ENCODE assay signal across 8 cellular contexts in the genomic region with DNA sequence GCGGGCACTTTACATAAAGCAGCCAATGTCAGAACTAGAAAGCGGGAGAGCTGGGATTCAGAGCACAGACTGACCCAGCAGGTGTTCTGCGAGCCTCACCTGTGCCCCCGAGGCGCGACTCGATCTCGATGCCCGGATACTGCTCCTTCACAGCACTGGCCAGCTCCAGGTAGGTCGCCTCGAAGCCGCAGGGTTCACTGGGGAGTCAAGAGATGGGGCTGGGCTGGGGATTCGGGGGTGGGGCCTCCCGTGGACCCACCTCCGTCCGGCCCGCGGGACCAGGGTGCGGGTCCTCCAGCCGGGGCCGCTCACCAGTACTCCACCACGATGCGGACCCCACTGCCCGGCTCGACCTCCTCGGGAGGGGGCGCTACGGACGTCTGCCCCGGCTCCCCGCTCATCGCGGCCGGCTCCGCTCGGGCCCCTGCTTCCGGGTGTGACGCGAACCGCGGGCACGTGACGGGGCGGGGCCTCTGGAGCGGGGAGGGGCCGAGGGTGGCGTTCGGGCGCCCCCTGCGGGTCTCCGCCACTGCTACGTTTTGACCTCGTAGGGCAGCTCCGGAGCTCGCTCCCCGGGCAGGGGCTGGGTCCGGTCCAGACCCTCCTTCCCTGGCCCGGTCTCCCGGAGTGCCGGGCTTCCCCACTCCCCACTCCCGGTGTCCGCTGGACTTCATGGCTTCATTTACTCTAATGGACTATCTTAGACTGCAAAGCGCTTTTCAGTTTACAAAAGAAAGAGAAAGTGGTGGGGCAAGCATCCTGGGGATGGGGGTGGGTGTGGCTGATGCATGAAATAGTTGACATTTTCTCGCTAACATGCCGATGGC. TPM values are rescaled to one million over a fixed set of nuclear protein-coding genes. Genes with fewer than 3 reads are reported as not detected.
A peak's percentile ranks its signal among the peaks of the same experiment; 100 is the strongest.
DNase-seq lines count a peak whose midpoint lies in the region; ATAC-seq and TF ChIP-seq lines count a peak whose summit lies in the region.

A gene with protein sequence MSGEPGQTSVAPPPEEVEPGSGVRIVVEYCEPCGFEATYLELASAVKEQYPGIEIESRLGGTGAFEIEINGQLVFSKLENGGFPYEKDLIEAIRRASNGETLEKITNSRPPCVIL (minus strand): TSS at position 438 of the 827 bp plus-strand sequence. CDS start 37 bp downstream, at position 401.

- H3K36me3 ChIP-seq in IMR-90 (ENCODE audit: control insufficient read depth, insufficient read depth, low read length) (peaks cover 30% of the 10 kb centered on the region), PC-3 (ENCODE audit: low read depth, low read length) (no peaks in the 10 kb centered on the region), esophagus (ENCODE audit: control insufficient read depth in 2 of 2, insufficient read depth in 2 of 2, low read length in 1 of 2) (peaks cover 6 to 29% of the 10 kb centered on the region in 2 donors), muscle layer of duodenum (ENCODE audit: control insufficient read depth in 1 of 2, insufficient read depth in 2 of 2, low read length in 2 of 2) (peaks cover 17 to 22% of the 10 kb centered on the region in 2 donors)

- POLR2A ChIA-PET in IMR-90 (lab: Charles Lee; ENCODE audit: unreplicated experiment), result no interaction called here
- POLR2A ChIA-PET in PC-3 (lab: Charles Lee; ENCODE audit: unreplicated experiment), result interaction anchor here (0.6 kb wide), 1 partner anchor 944 kb away, joined by 12 read pairs; no protein-coding TSS in a partner anchor

- H3K9me3 ChIP-seq in IMR-90 (ENCODE audit: control insufficient read depth, insufficient read depth, low read length), result no peaks in the 10 kb centered on the region
- H3K9me3 ChIP-seq in PC-3 (ENCODE audit: low read length), result no peaks in the 10 kb centered on the region
- H3K9me3 ChIP-seq in esophagus (ENCODE audit: control insufficient read depth in 2 of 2, insufficient read depth in 1 of 2, low read depth in 1 of 2, low read length in 1 of 2), result no peaks in the 10 kb centered on the region
- no peaks in the 10 kb centered on the region for H3K9me3 ChIP-seq in muscle layer of duodenum (ENCODE audit: control insufficient read depth in 1 of 2, low read length in 2 of 2)

- H3K4me2 ChIP-seq in IMR-90 (ENCODE audit: low read depth, low read length) (peak within 1 kb of the TSS; percentile 95), PC-3 (ENCODE audit: low read length) (peak within 1 kb of the TSS; percentile 96)

- dilution Hi-C loops in IMR-90 (cut with HindIII; ENCODE audit: low sequenced_read_pairs, unreplicated experiment), result no loop called here

- ATAC-seq in GM21526 (IDR thresholded peaks at IDR 0.05; ENCODE audit: low FRiP score, unreplicated experiment), result peak; percentile 74
- peak; percentile 97 for ATAC-seq in IMR-90 (ENCODE audit: low read depth)
- ATAC-seq in PC-3, result peak; percentile 84

- H2AK5ac ChIP-seq in IMR-90 (ENCODE audit: low read depth, low read length), result peak within 1 kb of the TSS; percentile 84; the same call in 1 of the 2 replicates

- H3K23ac ChIP-seq in IMR-90 (ENCODE audit: low read depth, low read length), result peak within 1 kb of the TSS; percentile 90

- peak within 1 kb of the TSS; percentile 83 for H2BK5ac ChIP-seq in IMR-90 (ENCODE audit: low read depth, low read length, poor library complexity, severe bottlenecking)

- H3K9ac ChIP-seq in IMR-90 (ENCODE audit: low read depth, low read length) (peak within 1 kb of the TSS; percentile 83), PC-3 (ENCODE audit: low read length) (peak within 1 kb of the TSS; percentile 70)

- H3K9me2 ChIP-seq in PC-3 (replicated peaks; ENCODE audit: low read length), result no peaks in the 10 kb centered on the region

- H3K27ac Mint-ChIP-seq in activated T-cell treated with anti-CD3 and anti-CD28 coated beads, Interleukin-2, amount 50 U/mL, for 24 hours, result peak within 1 kb of the TSS; percentile 94

- peak within 1 kb of the TSS; percentile 83 for H2BK120ac ChIP-seq in IMR-90 (ENCODE audit: low read depth, low read length)

- DNase-seq in DMS114 treated with DMSO at 0.1 percent for 48 hours (lab: John Stamatoyannopoulos, UW; ENCODE audit: unreplicated experiment) (peak; percentile 47), IMR-90 (peak; percentile 68), PC-3 (peak; percentile 79)
- DNase-seq in activated T-cell treated with anti-CD3 and anti-CD28 coated beads, Interleukin-2, amount 50 U/mL, for 24 hours, result peak; percentile 99
- DNase-seq in stimulated activated CD8-positive, alpha-beta memory T cell treated with anti-CD3 and anti-CD28 coated beads, Interleukin-7, amount 100 ng/mL, for 4 hours (ENCODE audit: low read depth in 2 of 2), result peak; percentile 78 to 87

- peak within 1 kb of the TSS; percentile 85 to 97 for H4K8ac ChIP-seq in IMR-90 (ENCODE audit: low read depth in 2 of 2, low read length in 2 of 2)

- H3K18ac ChIP-seq in IMR-90 (ENCODE audit: low read depth, low read length), result peak within 1 kb of the TSS; percentile 55; the same call in 1 of the 2 replicates

- peak within 1 kb of the TSS; percentile 97 for H2AK9ac ChIP-seq in IMR-90 (replicated peaks; ENCODE audit: low read depth, low read length, poor library complexity)

- H4K91ac ChIP-seq in IMR-90 (ENCODE audit: insufficient read depth, low read depth, low read length), result peak within 1 kb of the TSS; percentile 82

- 0 out of 2 replicates have a peak, but pooled peaks cover 7% of the 10 kb centered on the region for H3K79me2 ChIP-seq in PC-3 (ENCODE audit: low read length)

- no peaks in the 10 kb centered on the region for H3K27me3 Mint-ChIP-seq in activated T-cell treated with anti-CD3 and anti-CD28 coated beads, Interleukin-2, amount 50 U/mL, for 24 hours

- H2AFZ ChIP-seq in IMR-90 (replicated peaks; ENCODE audit: low read length, poor library complexity) (peak within 1 kb of the TSS; percentile 100), PC-3 (ENCODE audit: low read length) (peak within 1 kb of the TSS; percentile 72)

- no peaks in the 10 kb centered on the region for H3K27me3 ChIP-seq in IMR-90 (ENCODE audit: control insufficient read depth, insufficient read depth, low read length)
- H3K27me3 ChIP-seq in PC-3 (ENCODE audit: low read length), result no peaks in the 10 kb centered on the region
- no peaks in the 10 kb centered on the region for H3K27me3 ChIP-seq in esophagus (ENCODE audit: control insufficient read depth in 1 of 2, insufficient read depth in 2 of 2, low read length in 2 of 2)
- H3K27me3 ChIP-seq in muscle layer of duodenum (ENCODE audit: low read depth, low read length), result no peaks in the 10 kb centered on the region

- peaks cover 5% of the 10 kb centered on the region; the same call in 1 of the 2 replicates for H3K4me1 ChIP-seq in IMR-90 (ENCODE audit: control insufficient read depth, insufficient read depth, low read length)
- peaks cover 4% of the 10 kb centered on the region; the same call in 1 of the 2 replicates for H3K4me1 ChIP-seq in PC-3 (ENCODE audit: insufficient read depth, low read length)
- peaks cover 3 to 5% of the 10 kb centered on the region in 2 donors for H3K4me1 ChIP-seq in esophagus (ENCODE audit: control insufficient read depth in 2 of 2, insufficient read depth in 2 of 2, low read length in 1 of 2)
- peaks cover 0 to 8% of the 10 kb centered on the region in 2 donors for H3K4me1 ChIP-seq in muscle layer of duodenum (ENCODE audit: control insufficient read depth in 1 of 2, insufficient read depth in 2 of 2, low read length in 2 of 2)

- H3K4me1 Mint-ChIP-seq in activated T-cell treated with anti-CD3 and anti-CD28 coated beads, Interleukin-2, amount 50 U/mL, for 24 hours (ENCODE audit: low read depth), result peaks cover 23% of the 10 kb centered on the region

- BruUV-seq in IMR-90 (replicated peaks; lab: Mats Ljungman, UMichigan) (no TSS peak), PC-3 (replicated peaks; lab: Mats Ljungman, UMichigan) (TSS peak; percentile 82)

- peaks cover 39% of the 10 kb centered on the region for H3K36me3 Mint-ChIP-seq in activated T-cell treated with anti-CD3 and anti-CD28 coated beads, Interleukin-2, amount 50 U/mL, for 24 hours (ENCODE audit: low read depth)

- H4K20me1 ChIP-seq in IMR-90 (ENCODE audit: insufficient read depth, low read length) (no peaks in the 10 kb centered on the region; the same call in 1 of the 2 replicates), PC-3 (ENCODE audit: low read length) (no peaks in the 10 kb centered on the region)

- whole genome bisulfite sequencing in IMR-90 (ENCODE audit: extremely low coverage in 2 of 2, insufficient read length in 1 of 2), 2 experiments, result no CpG with 5 or more reads among the region's 65 CpGs
- 1% methylated on average over 46 to 65 of the region's 65 CpGs for WGBS in esophagus, 2 donors

- H3F3A ChIP-seq in PC-3 (ENCODE audit: low read length, unreplicated experiment), result no peaks in the 10 kb centered on the region

- H3K4me3 ChIP-seq in IMR-90 (ENCODE audit: insufficient read depth, low read depth, low read length) (peak within 1 kb of the TSS; percentile 74), PC-3 (ENCODE audit: low read length) (peak within 1 kb of the TSS; percentile 79), esophagus (ENCODE audit: low read depth in 1 of 2, low read length in 2 of 2) (peak within 1 kb of the TSS; percentile 49 to 66), muscle layer of duodenum (ENCODE audit: low read depth in 1 of 2, low read length in 2 of 2) (peak within 1 kb of the TSS; percentile 73 to 91)

- peak within 1 kb of the TSS; percentile 79 for H4K5ac ChIP-seq in IMR-90 (ENCODE audit: low read depth, low read length)

- H3K4me3 Mint-ChIP-seq in activated T-cell treated with anti-CD3 and anti-CD28 coated beads, Interleukin-2, amount 50 U/mL, for 24 hours, result peak within 1 kb of the TSS; percentile 91

- H3K9me1 ChIP-seq in IMR-90 (ENCODE audit: insufficient read depth, low read length), result peaks cover 13% of the 10 kb centered on the region

- peak within 1 kb of the TSS; percentile 91 for H3K14ac ChIP-seq in IMR-90 (replicated peaks; ENCODE audit: low read depth, low read length)

- peak; percentile 43 for TF ChIP-seq RAD21 in IMR-90 (IDR thresholded peaks at IDR 0.05; ENCODE audit: low read length)

- peak within 1 kb of the TSS; percentile 85; the same call in 1 of the 2 replicates for H3K56ac ChIP-seq in IMR-90 (ENCODE audit: extremely low read depth, insufficient read depth, low read length)

- in situ Hi-C loops in IMR-90 (cut with MboI; ENCODE audit: low sequenced_read_pairs), result no loop called here

- TF ChIP-seq CTCF in IMR-90 (conservative IDR thresholded peaks at IDR 0.05; ENCODE audit: low read depth, low read length) (peak; percentile 89), PC-3 (conservative IDR thresholded peaks at IDR 0.05; ENCODE audit: low read depth, low read length) (peak; percentile 65)

- intact Hi-C loops in IMR-90 (cut with micrococcal nuclease) (loop anchor here (1.0 kb wide), 1 partner anchor 24 kb away; no protein-coding TSS in a partner anchor), PC-3 (cut with micrococcal nuclease) (loop anchor here (2.0 kb wide), 1 partner anchor 24 kb away; no protein-coding TSS in a partner anchor)

- H3K4ac ChIP-seq in IMR-90 (ENCODE audit: low read depth, low read length), result peak within 1 kb of the TSS; percentile 89

- CTCF ChIA-PET in IMR-90 (lab: Yijun Ruan, JAX) (interaction anchor here (0.5 to 1.8 kb wide), 6 partner anchors 19 to 108 kb away, joined by 3 to 5 read pairs (median 4); a partner anchor contains a TSS), PC-3 (lab: Charles Lee) (interaction anchor here (0.6 to 1.0 kb wide), 3 partner anchors 9 to 109 kb away, joined by 3 to 4 read pairs (median 3); no protein-coding TSS in a partner anchor)

- H3K27ac ChIP-seq in IMR-90 (ENCODE audit: insufficient read depth, low read length), result peak within 1 kb of the TSS; percentile 87
- H3K27ac ChIP-seq in PC-3 (ENCODE audit: low read length), result peak within 1 kb of the TSS; percentile 38
- H3K27ac ChIP-seq in esophagus (ENCODE audit: low read depth in 2 of 2, low read length in 1 of 2), result peak within 1 kb of the TSS; percentile 72 to 90
- peak within 1 kb of the TSS; percentile 83 for H3K27ac ChIP-seq in muscle layer of duodenum (ENCODE audit: low read length)

- H2BK15ac ChIP-seq in IMR-90 (ENCODE audit: low read depth, low read length), result no peak within 1 kb of the TSS; the same call in 2 of the 3 replicates

- H3K9me3 Mint-ChIP-seq in activated T-cell treated with anti-CD3 and anti-CD28 coated beads, Interleukin-2, amount 50 U/mL, for 24 hours, result no peaks in the 10 kb centered on the region

- TF ChIP-seq POLR2A in IMR-90 (IDR thresholded peaks at IDR 0.05; ENCODE audit: low read depth, low read length), result peak; percentile 84

- no peak within 1 kb of the TSS for H2BK20ac ChIP-seq in IMR-90 (ENCODE audit: low read depth, low read length)

- peaks cover 9 to 17% of the 10 kb centered on the region in 2 experiments for H3K79me1 ChIP-seq in IMR-90 (ENCODE audit: low read depth in 1 of 2, low read length in 2 of 2)

RNA-seq across cellular contexts. Expression of the gene that starts here (rescaled TPM):
- total RNA-seq in IMR-90 (2012; rRNA removed), result 20.3 and 22.2 TPM in 2 replicates
- 75.6 and 82.4 TPM in 2 replicates for polyA plus RNA-seq in IMR-90 (2012; rRNA removed)
- polyA plus RNA-seq in IMR-90 (2012; cell fraction: cytosol; rRNA removed), result 81.7 and 149 TPM in 2 replicates
- polyA plus RNA-seq in IMR-90 (2012; cell fraction: nucleus; rRNA removed; ENCODE audit: low replicate concordance), result 24.0 and 30.9 TPM in 2 replicates
- 52.0 and 57.8 TPM in 2 replicates for total RNA-seq in PC-3 (2014; rRNA removed)
- 10 to 100 TPM; 57.5 to 98.6 TPM for polyA plus RNA-seq in esophagus

Comparison
In these comparisons a context has a peak if more than half of its experiments do, and no peak if none do; other contexts are left out.
1. Peak in every context shown above with its lines: DNase-seq, ATAC-seq, H3K4me3 ChIP-seq and H3K27ac ChIP-seq.
2. DNase-seq: peak in every context shown above with its lines; median percentile 99 in activated T-cell treated with anti-CD3 and anti-CD28 coated beads, Interleukin-2, amount 50 U/mL, for 24 hours; 82 in stimulated activated CD8-positive, alpha-beta memory T cell treated with anti-CD3 and anti-CD28 coated beads, Interleukin-7, amount 100 ng/mL, for 4 hours; 79 in PC-3; 68 in IMR-90; 47 in DMS114 treated with DMSO at 0.1 percent for 48 hours.